1 cellular context compared by ENCODE assay signal in genomic region chr20:33810885-33811762, GRCh38.
TF ChIP-seq lines count a peak whose summit lies in the region.

TSS of gene CHMP4B (plus strand) at chr20:33811348. CDS start at chr20:33811469, 121 bp downstream.

TF ChIP-seq in HEK293, 187 proteins besides CTCF, POLR2A, EP300 and RAD21 (continued from another document and continues in another):
- TF ChIP-seq HOXC10 (CRISPR knock-in tag; IDR thresholded peaks at IDR 0.05), result no peak
- TF ChIP-seq, protein P1, sequence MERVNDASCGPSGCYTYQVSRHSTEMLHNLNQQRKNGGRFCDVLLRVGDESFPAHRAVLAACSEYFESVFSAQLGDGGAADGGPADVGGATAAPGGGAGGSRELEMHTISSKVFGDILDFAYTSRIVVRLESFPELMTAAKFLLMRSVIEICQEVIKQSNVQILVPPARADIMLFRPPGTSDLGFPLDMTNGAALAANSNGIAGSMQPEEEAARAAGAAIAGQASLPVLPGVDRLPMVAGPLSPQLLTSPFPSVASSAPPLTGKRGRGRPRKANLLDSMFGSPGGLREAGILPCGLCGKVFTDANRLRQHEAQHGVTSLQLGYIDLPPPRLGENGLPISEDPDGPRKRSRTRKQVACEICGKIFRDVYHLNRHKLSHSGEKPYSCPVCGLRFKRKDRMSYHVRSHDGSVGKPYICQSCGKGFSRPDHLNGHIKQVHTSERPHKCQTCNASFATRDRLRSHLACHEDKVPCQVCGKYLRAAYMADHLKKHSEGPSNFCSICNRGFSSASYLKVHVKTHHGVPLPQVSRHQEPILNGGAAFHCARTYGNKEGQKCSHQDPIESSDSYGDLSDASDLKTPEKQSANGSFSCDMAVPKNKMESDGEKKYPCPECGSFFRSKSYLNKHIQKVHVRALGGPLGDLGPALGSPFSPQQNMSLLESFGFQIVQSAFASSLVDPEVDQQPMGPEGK (tag by site-specific recombination; IDR thresholded peaks at IDR 0.05), result 0 out of 2 replicates have a peak, but pooled peaks have one; percentile 62
- TF ChIP-seq ZNF114 (tag by site-specific recombination; IDR thresholded peaks at IDR 0.05), result no peak
- TF ChIP-seq OSR2 (tag by site-specific recombination; IDR thresholded peaks at IDR 0.05), result no peak
- no peak for TF ChIP-seq OVOL3 (tag by site-specific recombination; IDR thresholded peaks at IDR 0.05)
- TF ChIP-seq ZNF350 (tag by site-specific recombination; IDR thresholded peaks at IDR 0.05), result no peak
- TF ChIP-seq BCL11B (tag by site-specific recombination; IDR thresholded peaks at IDR 0.05; ENCODE audit: low read depth), result no peak
- no peak for TF ChIP-seq SCRT1 (tag by site-specific recombination; IDR thresholded peaks at IDR 0.05; ENCODE audit: borderline replicate concordance)
- TF ChIP-seq ZSCAN18 (tag by site-specific recombination; IDR thresholded peaks at IDR 0.05), result no peak
- TF ChIP-seq ZNF23 (tag by site-specific recombination; IDR thresholded peaks at IDR 0.05; ENCODE audit: borderline replicate concordance), result no peak
- TF ChIP-seq KLF9 (tag by site-specific recombination; IDR thresholded peaks at IDR 0.05; ENCODE audit: low read depth), result peak; percentile 43; the same call in 1 of the 2 replicates
- no peak for TF ChIP-seq ZNF548 (tag by site-specific recombination; IDR thresholded peaks at IDR 0.05)
- no peak for TF ChIP-seq ZNF10 (tag by site-specific recombination; IDR thresholded peaks at IDR 0.05)
- no peak for TF ChIP-seq ZFP37 (tag by site-specific recombination; IDR thresholded peaks at IDR 0.05)
- peak; percentile 41; the same call in 1 of the 2 replicates for TF ChIP-seq ZIC2 (tag by site-specific recombination; IDR thresholded peaks at IDR 0.05)
- TF ChIP-seq ZNF639 (tag by site-specific recombination; IDR thresholded peaks at IDR 0.05), result peak; percentile 30; the same call in 1 of the 2 replicates
- TF ChIP-seq ZNF48 (tag by site-specific recombination; IDR thresholded peaks at IDR 0.05), result no peak
- TF ChIP-seq ZFP41 (tag by site-specific recombination; IDR thresholded peaks at IDR 0.05; ENCODE audit: borderline replicate concordance), result no peak
- TF ChIP-seq ZNF654 (tag by site-specific recombination; IDR thresholded peaks at IDR 0.05; ENCODE audit: low read depth), result no peak
- TF ChIP-seq ZNF623 (tag by site-specific recombination; IDR thresholded peaks at IDR 0.05), result no peak
- no peak for TF ChIP-seq ZNF426 (tag by site-specific recombination; IDR thresholded peaks at IDR 0.05)
- TF ChIP-seq, protein P2, sequence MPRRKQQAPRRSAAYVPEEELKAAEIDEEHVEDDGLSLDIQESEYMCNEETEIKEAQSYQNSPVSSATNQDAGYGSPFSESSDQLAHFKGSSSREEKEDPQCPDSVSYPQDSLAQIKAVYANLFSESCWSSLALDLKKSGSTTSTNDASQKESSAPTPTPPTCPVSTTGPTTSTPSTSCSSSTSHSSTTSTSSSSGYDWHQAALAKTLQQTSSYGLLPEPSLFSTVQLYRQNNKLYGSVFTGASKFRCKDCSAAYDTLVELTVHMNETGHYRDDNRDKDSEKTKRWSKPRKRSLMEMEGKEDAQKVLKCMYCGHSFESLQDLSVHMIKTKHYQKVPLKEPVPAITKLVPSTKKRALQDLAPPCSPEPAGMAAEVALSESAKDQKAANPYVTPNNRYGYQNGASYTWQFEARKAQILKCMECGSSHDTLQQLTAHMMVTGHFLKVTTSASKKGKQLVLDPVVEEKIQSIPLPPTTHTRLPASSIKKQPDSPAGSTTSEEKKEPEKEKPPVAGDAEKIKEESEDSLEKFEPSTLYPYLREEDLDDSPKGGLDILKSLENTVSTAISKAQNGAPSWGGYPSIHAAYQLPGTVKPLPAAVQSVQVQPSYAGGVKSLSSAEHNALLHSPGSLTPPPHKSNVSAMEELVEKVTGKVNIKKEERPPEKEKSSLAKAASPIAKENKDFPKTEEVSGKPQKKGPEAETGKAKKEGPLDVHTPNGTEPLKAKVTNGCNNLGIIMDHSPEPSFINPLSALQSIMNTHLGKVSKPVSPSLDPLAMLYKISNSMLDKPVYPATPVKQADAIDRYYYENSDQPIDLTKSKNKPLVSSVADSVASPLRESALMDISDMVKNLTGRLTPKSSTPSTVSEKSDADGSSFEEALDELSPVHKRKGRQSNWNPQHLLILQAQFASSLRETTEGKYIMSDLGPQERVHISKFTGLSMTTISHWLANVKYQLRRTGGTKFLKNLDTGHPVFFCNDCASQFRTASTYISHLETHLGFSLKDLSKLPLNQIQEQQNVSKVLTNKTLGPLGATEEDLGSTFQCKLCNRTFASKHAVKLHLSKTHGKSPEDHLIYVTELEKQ (tag by site-specific recombination; IDR thresholded peaks at IDR 0.05; ENCODE audit: borderline replicate concordance), result no peak
- TF ChIP-seq, protein P3, sequence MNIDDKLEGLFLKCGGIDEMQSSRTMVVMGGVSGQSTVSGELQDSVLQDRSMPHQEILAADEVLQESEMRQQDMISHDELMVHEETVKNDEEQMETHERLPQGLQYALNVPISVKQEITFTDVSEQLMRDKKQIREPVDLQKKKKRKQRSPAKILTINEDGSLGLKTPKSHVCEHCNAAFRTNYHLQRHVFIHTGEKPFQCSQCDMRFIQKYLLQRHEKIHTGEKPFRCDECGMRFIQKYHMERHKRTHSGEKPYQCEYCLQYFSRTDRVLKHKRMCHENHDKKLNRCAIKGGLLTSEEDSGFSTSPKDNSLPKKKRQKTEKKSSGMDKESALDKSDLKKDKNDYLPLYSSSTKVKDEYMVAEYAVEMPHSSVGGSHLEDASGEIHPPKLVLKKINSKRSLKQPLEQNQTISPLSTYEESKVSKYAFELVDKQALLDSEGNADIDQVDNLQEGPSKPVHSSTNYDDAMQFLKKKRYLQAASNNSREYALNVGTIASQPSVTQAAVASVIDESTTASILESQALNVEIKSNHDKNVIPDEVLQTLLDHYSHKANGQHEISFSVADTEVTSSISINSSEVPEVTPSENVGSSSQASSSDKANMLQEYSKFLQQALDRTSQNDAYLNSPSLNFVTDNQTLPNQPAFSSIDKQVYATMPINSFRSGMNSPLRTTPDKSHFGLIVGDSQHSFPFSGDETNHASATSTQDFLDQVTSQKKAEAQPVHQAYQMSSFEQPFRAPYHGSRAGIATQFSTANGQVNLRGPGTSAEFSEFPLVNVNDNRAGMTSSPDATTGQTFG (tag by site-specific recombination; IDR thresholded peaks at IDR 0.05; ENCODE audit: borderline replicate concordance), result no peak
- no peak for TF ChIP-seq GLI2 (tag by site-specific recombination; IDR thresholded peaks at IDR 0.05; ENCODE audit: borderline replicate concordance, low read depth)
- TF ChIP-seq, protein P4, sequence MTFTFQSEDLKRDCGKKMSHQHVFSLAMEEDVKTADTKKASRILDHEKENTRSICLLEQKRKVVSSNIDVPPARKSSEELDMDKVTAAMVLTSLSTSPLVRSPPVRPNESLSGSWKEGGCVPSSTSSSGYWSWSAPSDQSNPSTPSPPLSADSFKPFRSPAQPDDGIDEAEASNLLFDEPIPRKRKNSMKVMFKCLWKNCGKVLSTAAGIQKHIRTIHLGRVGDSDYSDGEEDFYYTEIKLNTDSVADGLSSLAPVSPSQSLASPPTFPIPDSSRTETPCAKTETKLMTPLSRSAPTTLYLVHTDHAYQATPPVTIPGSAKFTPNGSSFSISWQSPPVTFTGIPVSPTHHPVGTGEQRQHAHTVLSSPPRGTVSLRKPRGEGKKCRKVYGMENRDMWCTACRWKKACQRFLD (tag by site-specific recombination; IDR thresholded peaks at IDR 0.05), result no peak
- 0 out of 2 replicates have a peak, but pooled peaks have one; percentile 24 for TF ChIP-seq ZNF324 (tag by site-specific recombination; IDR thresholded peaks at IDR 0.05)
- TF ChIP-seq ZBTB17 (tag by site-specific recombination; IDR thresholded peaks at IDR 0.05), result peak; percentile 85
- no peak for TF ChIP-seq ZNF221 (tag by site-specific recombination; IDR thresholded peaks at IDR 0.05; ENCODE audit: borderline replicate concordance)
- TF ChIP-seq ZNF146 (tag by site-specific recombination; IDR thresholded peaks at IDR 0.05), result no peak
- TF ChIP-seq ZNF132 (tag by site-specific recombination; IDR thresholded peaks at IDR 0.05; ENCODE audit: borderline replicate concordance), result no peak
- 0 out of 2 replicates have a peak, but pooled peaks have one; percentile 45 for TF ChIP-seq ZSCAN30 (tag by site-specific recombination; IDR thresholded peaks at IDR 0.05)
- no peak for TF ChIP-seq ZNF292 (tag by site-specific recombination; IDR thresholded peaks at IDR 0.05; ENCODE audit: borderline replicate concordance, low read depth)
- TF ChIP-seq KLF17 (tag by site-specific recombination; IDR thresholded peaks at IDR 0.05), result no peak; the same call in 1 of the 2 replicates
- peak; percentile 85 for TF ChIP-seq EGR2 (tag by site-specific recombination; IDR thresholded peaks at IDR 0.05; ENCODE audit: low read depth)
- TF ChIP-seq, protein P5, sequence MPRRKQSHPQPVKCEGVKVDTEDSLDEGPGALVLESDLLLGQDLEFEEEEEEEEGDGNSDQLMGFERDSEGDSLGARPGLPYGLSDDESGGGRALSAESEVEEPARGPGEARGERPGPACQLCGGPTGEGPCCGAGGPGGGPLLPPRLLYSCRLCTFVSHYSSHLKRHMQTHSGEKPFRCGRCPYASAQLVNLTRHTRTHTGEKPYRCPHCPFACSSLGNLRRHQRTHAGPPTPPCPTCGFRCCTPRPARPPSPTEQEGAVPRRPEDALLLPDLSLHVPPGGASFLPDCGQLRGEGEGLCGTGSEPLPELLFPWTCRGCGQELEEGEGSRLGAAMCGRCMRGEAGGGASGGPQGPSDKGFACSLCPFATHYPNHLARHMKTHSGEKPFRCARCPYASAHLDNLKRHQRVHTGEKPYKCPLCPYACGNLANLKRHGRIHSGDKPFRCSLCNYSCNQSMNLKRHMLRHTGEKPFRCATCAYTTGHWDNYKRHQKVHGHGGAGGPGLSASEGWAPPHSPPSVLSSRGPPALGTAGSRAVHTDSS (tag by site-specific recombination; IDR thresholded peaks at IDR 0.05), result no peak
- TF ChIP-seq ZNF473 (tag by site-specific recombination; IDR thresholded peaks at IDR 0.05), result no peak
- TF ChIP-seq ZNF561 (tag by site-specific recombination; IDR thresholded peaks at IDR 0.05; ENCODE audit: borderline replicate concordance), result peak; percentile 61; the same call in 1 of the 2 replicates
- no peak for TF ChIP-seq ZNF311 (tag by site-specific recombination; IDR thresholded peaks at IDR 0.05; ENCODE audit: borderline replicate concordance)
- TF ChIP-seq ZNF24 (tag by site-specific recombination; IDR thresholded peaks at IDR 0.05), result no peak
- no peak for TF ChIP-seq HOXD13 (CRISPR knock-in tag; IDR thresholded peaks at IDR 0.05; ENCODE audit: borderline replicate concordance)
- TF ChIP-seq ZNF133 (tag by site-specific recombination; IDR thresholded peaks at IDR 0.05), result no peak
- TF ChIP-seq, protein P6, sequence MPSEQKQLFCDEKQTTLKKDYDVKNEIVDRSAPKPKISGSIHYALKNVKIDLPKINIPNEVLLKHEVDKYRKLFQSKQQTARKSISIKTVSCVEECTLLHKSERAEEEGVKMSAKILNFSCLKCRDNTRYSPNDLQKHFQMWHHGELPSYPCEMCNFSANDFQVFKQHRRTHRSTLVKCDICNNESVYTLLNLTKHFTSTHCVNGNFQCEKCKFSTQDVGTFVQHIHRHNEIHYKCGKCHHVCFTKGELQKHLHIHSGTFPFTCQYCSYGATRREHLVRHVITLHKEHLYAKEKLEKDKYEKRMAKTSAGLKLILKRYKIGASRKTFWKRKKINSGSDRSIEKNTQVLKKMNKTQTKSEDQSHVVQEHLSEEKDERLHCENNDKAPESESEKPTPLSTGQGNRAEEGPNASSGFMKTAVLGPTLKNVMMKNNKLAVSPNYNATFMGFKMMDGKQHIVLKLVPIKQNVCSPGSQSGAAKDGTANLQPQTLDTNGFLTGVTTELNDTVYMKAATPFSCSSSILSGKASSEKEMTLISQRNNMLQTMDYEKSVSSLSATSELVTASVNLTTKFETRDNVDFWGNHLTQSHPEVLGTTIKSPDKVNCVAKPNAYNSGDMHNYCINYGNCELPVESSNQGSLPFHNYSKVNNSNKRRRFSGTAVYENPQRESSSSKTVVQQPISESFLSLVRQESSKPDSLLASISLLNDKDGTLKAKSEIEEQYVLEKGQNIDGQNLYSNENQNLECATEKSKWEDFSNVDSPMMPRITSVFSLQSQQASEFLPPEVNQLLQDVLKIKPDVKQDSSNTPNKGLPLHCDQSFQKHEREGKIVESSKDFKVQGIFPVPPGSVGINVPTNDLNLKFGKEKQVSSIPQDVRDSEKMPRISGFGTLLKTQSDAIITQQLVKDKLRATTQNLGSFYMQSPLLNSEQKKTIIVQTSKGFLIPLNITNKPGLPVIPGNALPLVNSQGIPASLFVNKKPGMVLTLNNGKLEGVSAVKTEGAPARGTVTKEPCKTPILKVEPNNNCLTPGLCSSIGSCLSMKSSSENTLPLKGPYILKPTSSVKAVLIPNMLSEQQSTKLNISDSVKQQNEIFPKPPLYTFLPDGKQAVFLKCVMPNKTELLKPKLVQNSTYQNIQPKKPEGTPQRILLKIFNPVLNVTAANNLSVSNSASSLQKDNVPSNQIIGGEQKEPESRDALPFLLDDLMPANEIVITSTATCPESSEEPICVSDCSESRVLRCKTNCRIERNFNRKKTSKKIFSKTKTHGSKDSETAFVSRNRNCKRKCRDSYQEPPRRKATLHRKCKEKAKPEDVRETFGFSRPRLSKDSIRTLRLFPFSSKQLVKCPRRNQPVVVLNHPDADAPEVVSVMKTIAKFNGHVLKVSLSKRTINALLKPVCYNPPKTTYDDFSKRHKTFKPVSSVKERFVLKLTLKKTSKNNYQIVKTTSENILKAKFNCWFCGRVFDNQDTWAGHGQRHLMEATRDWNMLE (tag by site-specific recombination; conservative IDR thresholded peaks at IDR 0.05; ENCODE audit: low read depth), result peak; percentile 90
- no peak for TF ChIP-seq ZNF776 (tag by site-specific recombination; IDR thresholded peaks at IDR 0.05; ENCODE audit: borderline replicate concordance)
